28 cellular contexts compared by ENCODE assay signal in the genomic region with DNA sequence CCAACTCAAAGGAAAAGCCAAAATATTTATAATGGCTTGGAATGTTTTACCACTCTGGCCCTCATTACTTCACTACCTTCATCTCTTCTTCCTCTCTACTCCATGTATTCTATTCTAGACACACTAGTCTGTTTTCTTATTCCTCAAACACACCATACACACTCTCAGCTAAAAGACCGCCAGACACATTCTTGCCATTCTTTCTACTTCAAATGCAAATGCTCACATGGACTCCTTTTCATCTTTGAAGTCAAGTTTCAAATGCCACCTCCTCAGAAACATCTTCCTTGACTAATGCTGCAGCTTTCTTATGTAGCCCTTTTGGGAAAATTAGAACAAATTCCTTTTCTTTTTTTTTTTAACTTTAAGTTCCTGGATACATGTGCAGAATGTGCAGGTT.
"Had no signal": no experiment of that assay in that cellular context is flagged by ENCODE, and none has a peak within 500 bp of the region (broad histone marks: within the 10 kb centered on the region; RNA-seq: fewer than 3 reads in every experiment).

No MANE protein-coding gene starts in this region.

- ATAC-seq: activated CD4-positive, alpha-beta T cell treated with anti-CD3 and anti-CD28 coated beads for 36 hours; activated CD8-positive, alpha-beta memory T cell treated with anti-CD3 and anti-CD28 coated beads, Interleukin-2, amount 10 ng/mL, durations not matched to agents 7 days and 5 days; activated CD8-positive, alpha-beta T cell treated with anti-CD3 and anti-CD28 coated beads, Interleukin-2, amount 10 ng/mL, durations not matched to agents 7 days and 5 days; activated T-cell treated with anti-CD3 and anti-CD28 coated beads, Interleukin-2, amount 50 U/mL, for 72 hours; gastroesophageal sphincter had no signal

- H3K4me1 ChIP-seq: breast epithelium, colonic mucosa, esophagus squamous epithelium, gastroesophageal sphincter had no signal

- H3K27me3 ChIP-seq: cardiac muscle cell, colonic mucosa, esophagus squamous epithelium, gastroesophageal sphincter had no signal

- H3K4me3 ChIP-seq: breast epithelium, cardiac muscle cell, colonic mucosa, esophagus squamous epithelium, gastroesophageal sphincter had no signal

- H3K36me3 ChIP-seq: breast epithelium, cardiac muscle cell, colonic mucosa, esophagus squamous epithelium, gastroesophageal sphincter had no signal

- H3K4me3 Mint-ChIP-seq: activated CD4-positive, alpha-beta memory T cell treated with anti-CD3 and anti-CD28 coated beads for 36 hours; activated CD4-positive, alpha-beta T cell treated with anti-CD3 and anti-CD28 coated beads for 36 hours; activated CD4-positive, alpha-beta T cell treated with anti-CD3 and anti-CD28 coated beads, Interleukin-2, amount 10 ng/mL, durations not matched to agents 24 days and 14 days; activated CD8-positive, alpha-beta memory T cell treated with anti-CD3 and anti-CD28 coated beads, Interleukin-2, amount 10 ng/mL, durations not matched to agents 7 days and 5 days; activated CD8-positive, alpha-beta T cell treated with anti-CD3 and anti-CD28 coated beads, Interleukin-2, amount 10 ng/mL, durations not matched to agents 7 days and 5 days; activated naive CD8-positive, alpha-beta T cell; activated T-cell treated with anti-CD3 and anti-CD28 coated beads, Interleukin-2, amount 50 U/mL, for 24 hours; activated T-cell treated with anti-CD3 and anti-CD28 coated beads, Interleukin-2, amount 50 U/mL, for 72 hours; brain had no signal

- H3K27ac Mint-ChIP-seq: activated CD4-positive, alpha-beta memory T cell treated with anti-CD3 and anti-CD28 coated beads for 36 hours; activated CD4-positive, alpha-beta T cell treated with anti-CD3 and anti-CD28 coated beads for 36 hours; activated CD4-positive, alpha-beta T cell treated with anti-CD3 and anti-CD28 coated beads, Interleukin-2, amount 10 ng/mL, durations not matched to agents 24 days and 14 days; activated CD8-positive, alpha-beta memory T cell treated with anti-CD3 and anti-CD28 coated beads, Interleukin-2, amount 10 ng/mL, durations not matched to agents 7 days and 5 days; activated CD8-positive, alpha-beta T cell treated with anti-CD3 and anti-CD28 coated beads, Interleukin-2, amount 10 ng/mL, durations not matched to agents 7 days and 5 days; activated naive CD8-positive, alpha-beta T cell; activated T-cell treated with anti-CD3 and anti-CD28 coated beads, Interleukin-2, amount 50 U/mL, for 24 hours; brain had no signal

- H3K9me3 Mint-ChIP-seq: activated CD4-positive, alpha-beta memory T cell treated with anti-CD3 and anti-CD28 coated beads for 36 hours; activated CD4-positive, alpha-beta T cell treated with anti-CD3 and anti-CD28 coated beads, Interleukin-2, amount 10 ng/mL, durations not matched to agents 24 days and 14 days; activated T-cell treated with anti-CD3 and anti-CD28 coated beads, Interleukin-2, amount 50 U/mL, for 24 hours; activated T-cell treated with anti-CD3 and anti-CD28 coated beads, Interleukin-2, amount 50 U/mL, for 72 hours had no signal

- H3K27me3 Mint-ChIP-seq: activated CD4-positive, alpha-beta memory T cell treated with anti-CD3 and anti-CD28 coated beads for 36 hours; activated CD4-positive, alpha-beta T cell treated with anti-CD3 and anti-CD28 coated beads, Interleukin-2, amount 10 ng/mL, durations not matched to agents 24 days and 14 days; activated CD8-positive, alpha-beta memory T cell treated with anti-CD3 and anti-CD28 coated beads, Interleukin-2, amount 10 ng/mL, durations not matched to agents 7 days and 5 days; activated naive CD8-positive, alpha-beta T cell; brain had no signal

- H3K36me3 Mint-ChIP-seq: activated CD4-positive, alpha-beta memory T cell treated with anti-CD3 and anti-CD28 coated beads for 36 hours; activated CD8-positive, alpha-beta memory T cell treated with anti-CD3 and anti-CD28 coated beads, Interleukin-2, amount 10 ng/mL, durations not matched to agents 7 days and 5 days; activated naive CD8-positive, alpha-beta T cell; brain had no signal

- H3K4me1 Mint-ChIP-seq: activated CD4-positive, alpha-beta T cell treated with anti-CD3 and anti-CD28 coated beads for 36 hours; activated CD4-positive, alpha-beta T cell treated with anti-CD3 and anti-CD28 coated beads, Interleukin-2, amount 10 ng/mL, durations not matched to agents 24 days and 14 days; activated CD8-positive, alpha-beta memory T cell treated with anti-CD3 and anti-CD28 coated beads, Interleukin-2, amount 10 ng/mL, durations not matched to agents 7 days and 5 days; brain had no signal

- H3K9me3 ChIP-seq: breast epithelium, colonic mucosa, esophagus squamous epithelium, gastroesophageal sphincter had no signal

- DNase-seq: activated CD4-positive, alpha-beta memory T cell treated with anti-CD3 and anti-CD28 coated beads for 36 hours; activated CD4-positive, alpha-beta T cell treated with anti-CD3 and anti-CD28 coated beads for 36 hours; activated CD4-positive, alpha-beta T cell treated with anti-CD3 and anti-CD28 coated beads, Interleukin-2, amount 10 ng/mL, durations not matched to agents 24 days and 14 days; activated CD4-positive, CD25-positive, alpha-beta regulatory T cell; activated CD4-positive, CD25-positive, alpha-beta regulatory T cell treated with anti-CD3 and anti-CD28 coated beads, Interleukin-2, amount 50 U/mL, for 72 hours; activated CD8-positive, alpha-beta memory T cell treated with anti-CD3 and anti-CD28 coated beads, Interleukin-2, amount 10 ng/mL, durations not matched to agents 7 days and 5 days; activated CD8-positive, alpha-beta memory T cell treated with anti-CD3 and anti-CD28 coated beads, Interleukin-2, amount 50 U/mL, for 4 hours; activated CD8-positive, alpha-beta T cell treated with anti-CD3 and anti-CD28 coated beads, Interleukin-2, amount 10 ng/mL, durations not matched to agents 7 days and 5 days; activated gamma-delta T cell; activated naive CD4-positive, alpha-beta T cell; activated naive CD4-positive, alpha-beta T cell treated with anti-CD3 and anti-CD28 coated beads, Interleukin-2, amount 50 U/mL, for 16 hours; activated T-cell treated with anti-CD3 and anti-CD28 coated beads, Interleukin-2, amount 50 U/mL, for 24 hours; activated T-cell treated with anti-CD3 and anti-CD28 coated beads, Interleukin-2, amount 50 U/mL, for 72 hours; amniotic stem cell; anterior cingulate cortex; central memory CD4-positive, alpha-beta T cell; cerebellar nuclear complex; colonic mucosa; effector CD8-positive, alpha-beta T cell; esophagus squamous epithelium; foreskin melanocyte; T-helper 2 cell had no signal

- H3K27ac ChIP-seq: breast epithelium, cardiac muscle cell, colonic mucosa, epithelial cell of prostate, esophagus squamous epithelium, gastroesophageal sphincter had no signal
